In the genomic region with DNA sequence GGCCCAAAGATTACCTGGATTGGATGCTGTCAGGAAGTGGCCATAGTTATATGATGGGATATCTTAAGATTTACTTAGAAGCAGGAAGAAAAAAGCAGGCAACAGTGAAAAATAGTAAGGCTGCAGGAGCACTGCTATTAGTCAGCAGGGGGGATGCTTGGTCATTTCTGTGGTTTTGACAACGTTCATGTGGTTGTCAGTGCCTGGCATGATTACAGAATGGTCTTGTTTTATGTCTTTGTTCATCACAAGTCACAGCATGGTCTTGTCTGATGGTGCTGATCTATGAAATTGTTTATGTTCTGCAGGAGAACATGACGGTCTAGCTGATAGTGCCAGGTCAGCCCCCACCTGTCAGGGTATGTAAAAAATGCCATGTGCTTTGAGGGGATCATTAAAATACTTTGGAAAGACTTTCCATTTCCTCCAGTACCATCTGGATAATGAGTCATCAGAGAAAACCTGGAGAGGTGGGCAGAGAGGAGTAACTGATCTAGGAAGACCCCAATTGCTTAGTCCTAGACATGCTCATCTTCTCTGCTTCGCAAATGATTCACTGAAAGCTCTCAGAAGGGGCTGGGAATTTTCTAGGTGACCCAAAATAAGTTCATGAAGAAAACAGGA, we compare ENCODE assay signal across 10 cellular contexts. TPM values are rescaled to one million over a fixed set of nuclear protein-coding genes. Genes with fewer than 3 reads are reported as not detected.
DNase-seq lines count a peak whose midpoint lies in the region; ATAC-seq, FAIRE-seq and TF ChIP-seq lines count a peak whose summit lies in the region.
"Had no signal": no experiment of that assay in that cellular context is flagged by ENCODE, and none has a peak within 500 bp of the region (broad histone marks: within the 10 kb centered on the region; RNA-seq: fewer than 3 reads in every experiment).

No MANE protein-coding gene starts in this region.

- no peaks in the 10 kb centered on the region for H3K27me3 Mint-ChIP-seq in activated naive CD4-positive, alpha-beta T cell treated with anti-CD3 and anti-CD28 coated beads for 36 hours (ENCODE audit: low read depth)
- H3K27me3 Mint-ChIP-seq: memory B cell had no signal

- TF ChIP-seq CTCF in kidney (IDR thresholded peaks at IDR 0.05; ENCODE audit: borderline replicate concordance, extremely low read depth, insufficient read depth), result no peak

- no peak for FAIRE-seq in kidney (lab: Jason Lieb, UNC)
- FAIRE-seq: TTC549 had no signal

- H3K9ac ChIP-seq in kidney (ENCODE audit: low read length in 2 of 2), result no peak overlapping the region

- ATAC-seq in HG03469 (IDR thresholded peaks at IDR 0.05; ENCODE audit: unreplicated experiment), result peak; percentile 66
- ATAC-seq in stimulated activated naive CD8-positive, alpha-beta T cell treated with anti-CD3 and anti-CD28 coated beads, Interleukin-15, Interleukin-2, amounts not matched to agents 100 U/mL and 50 U/mL, for 24 hours, result peak; percentile 73
- no peak for ATAC-seq in GM21447 (IDR thresholded peaks at IDR 0.05; ENCODE audit: unreplicated experiment)

- no peaks in the 10 kb centered on the region for H3K4me1 ChIP-seq in kidney (ENCODE audit: control insufficient read depth in 1 of 2, insufficient read depth in 1 of 2, low read depth in 1 of 2, low read length in 2 of 2)

- H3K27ac Mint-ChIP-seq in activated naive CD4-positive, alpha-beta T cell treated with anti-CD3 and anti-CD28 coated beads for 36 hours, result no peak overlapping the region
- H3K27ac Mint-ChIP-seq: memory B cell had no signal

- H3K27ac ChIP-seq in kidney (ENCODE audit: low read depth in 2 of 2, low read length in 2 of 2), result no peak overlapping the region

- no peaks in the 10 kb centered on the region for H3K9me3 Mint-ChIP-seq in activated naive CD4-positive, alpha-beta T cell treated with anti-CD3 and anti-CD28 coated beads for 36 hours
- H3K9me3 Mint-ChIP-seq: memory B cell had no signal

- intact Hi-C loops in activated naive CD4-positive, alpha-beta T cell treated with anti-CD3 and anti-CD28 coated beads for 36 hours (cut with micrococcal nuclease), result no loop called here
- intact Hi-C loops in kidney (cut with DNase I), result no loop called here

- no peaks in the 10 kb centered on the region for H3K9me3 ChIP-seq in kidney (ENCODE audit: control insufficient read depth in 1 of 2, low read length in 2 of 2)

- DNase-seq in activated naive CD4-positive, alpha-beta T cell treated with anti-CD3 and anti-CD28 coated beads for 36 hours, result peak; percentile 54
- no peak for DNase-seq in activated naive CD4-positive, alpha-beta T cell (lab: John Stamatoyannopoulos, UW)
- DNase-seq in amniotic epithelial cell (ENCODE audit: low read depth), result peak; percentile 98
- DNase-seq in stimulated activated naive CD8-positive, alpha-beta T cell treated with anti-CD3 and anti-CD28 coated beads, Interleukin-15, Interleukin-2, amounts not matched to agents 100 U/mL and 50 U/mL, for 24 hours, result peak; percentile 23
- DNase-seq in DMS79 (lab: John Stamatoyannopoulos, UW), result no peak
- no peak for DNase-seq in kidney

- H3K4me3 ChIP-seq in kidney (ENCODE audit: low read length in 2 of 2), result no peak overlapping the region

- peaks cover 7% of the 10 kb centered on the region for H3K36me3 Mint-ChIP-seq in activated naive CD4-positive, alpha-beta T cell treated with anti-CD3 and anti-CD28 coated beads for 36 hours (ENCODE audit: low read depth)

- H3K4me1 Mint-ChIP-seq in activated naive CD4-positive, alpha-beta T cell treated with anti-CD3 and anti-CD28 coated beads for 36 hours (ENCODE audit: low read depth), result peaks cover 16% of the 10 kb centered on the region

- CTCF ChIA-PET in activated naive CD4-positive, alpha-beta T cell treated with anti-CD3 and anti-CD28 coated beads for 36 hours (lab: Charles Lee), result interaction anchor here (0.7 kb wide), 1 partner anchor 231 kb away, joined by 3 read pairs; no protein-coding TSS in a partner anchor

- peaks cover 0 to 2% of the 10 kb centered on the region in 2 donors for H3K36me3 ChIP-seq in kidney (ENCODE audit: control insufficient read depth in 1 of 2, insufficient read depth in 2 of 2, low read length in 2 of 2)

- no peak overlapping the region for H3K4me3 Mint-ChIP-seq in activated naive CD4-positive, alpha-beta T cell treated with anti-CD3 and anti-CD28 coated beads for 36 hours
- H3K4me3 Mint-ChIP-seq: memory B cell had no signal

RNA-seq across cellular contexts. Expression of gene PLGRKT, which starts 48.5 kb away (rescaled TPM):
- 10 to 100 TPM; 48.9 to 51.4 TPM for total RNA-seq in activated naive CD4-positive, alpha-beta T cell treated with anti-CD3 and anti-CD28 coated beads for 36 hours
- total RNA-seq in kidney, result 35.2 TPM
- polyA plus RNA-seq in kidney (ENCODE audit: insufficient read depth, low read depth, low replicate concordance), result 50.9 TPM

RNA-seq across cellular contexts. Expression of gene RLN1, which starts 49.5 kb away (rescaled TPM):
- under 1 TPM; 0.54 to 0.95 TPM for total RNA-seq in activated naive CD4-positive, alpha-beta T cell treated with anti-CD3 and anti-CD28 coated beads for 36 hours
- total RNA-seq in kidney, result 0.57 TPM
- 0.82 TPM for polyA plus RNA-seq in kidney (ENCODE audit: insufficient read depth, low read depth, low replicate concordance)

Comparison
In these comparisons a context has a peak if more than half of its experiments do, and no peak if none do; other contexts are left out.
1. DNase-seq: peak in activated naive CD4-positive, alpha-beta T cell treated with anti-CD3 and anti-CD28 coated beads for 36 hours (single experiment), amniotic epithelial cell (single experiment) and stimulated activated naive CD8-positive, alpha-beta T cell treated with anti-CD3 and anti-CD28 coated beads, Interleukin-15, Interleukin-2, amounts not matched to agents 100 U/mL and 50 U/mL, for 24 hours (single experiment); none in activated naive CD4-positive, alpha-beta T cell (0 of 4), DMS79 (single experiment) and kidney (single experiment).